Comparison of ENCODE assay signal across 8 cellular contexts in genomic region chr11:128956401-128957203, GRCh38. TPM values are rescaled to one million over a fixed set of nuclear protein-coding genes. Genes with fewer than 3 reads are reported as not detected.
A peak's percentile ranks its signal among the peaks of the same experiment; 100 is the strongest.
DNase-seq lines count a peak whose midpoint lies in the region; ATAC-seq and TF ChIP-seq lines count a peak whose summit lies in the region.

No MANE protein-coding gene starts in this region.

- H3K9me3 Mint-ChIP-seq in naive B cell, result no peaks in the 10 kb centered on the region

- H3K9me3 ChIP-seq in HAP-1, result no peaks in the 10 kb centered on the region

- H3K27ac Mint-ChIP-seq in naive B cell, result no peak overlapping the region

- H3K4me3 Mint-ChIP-seq in naive B cell, result no peak overlapping the region

- peaks cover 37 to 47% (median 38%) of the 10 kb centered on the region in 3 donors for H3K27me3 Mint-ChIP-seq in naive B cell

- no peak overlapping the region for H3K4me3 ChIP-seq in HAP-1

- ATAC-seq in SK-N-SH treated with all-trans-retinoic acid at 6 μM for 48 hours (peak; percentile 96), naive B cell (ENCODE audit: low read depth in 2 of 2) (peak; percentile 56 to 72)

- DNase-seq in activated CD4-positive, alpha-beta T cell treated with anti-CD3 and anti-CD28 coated beads for 48 hours, result peak; percentile 9
- DNase-seq in activated CD4-positive, alpha-beta T cell treated with anti-CD3 and anti-CD28 coated beads, Interleukin-2, amount 50 U/mL, for 4 hours, result no peak
- peak; percentile 68 to 71 for DNase-seq in HAP-1 (ENCODE audit: low spot score in 2 of 2)
- DNase-seq in NCI-H1105 treated with DMSO at 0.1 percent for 48 hours (lab: John Stamatoyannopoulos, UW), result peak; percentile 90
- peak; percentile 59 for DNase-seq in fibroblast of gingiva (ENCODE audit: low read depth)
- peak; percentile 51 for DNase-seq in naive B cell
- no peak for DNase-seq in ecto neural progenitor cell (ENCODE audit: low spot score)

- H3K36me3 ChIP-seq in HAP-1 (replicated peaks), result no peaks in the 10 kb centered on the region

- peaks cover 9% of the 10 kb centered on the region for H3K27me3 ChIP-seq in HAP-1 (ENCODE audit: low read depth)

- H3K4me1 ChIP-seq in HAP-1, result no peaks in the 10 kb centered on the region

- H3K4me1 Mint-ChIP-seq in naive B cell, result peaks cover 0 to 4% (median 0%) of the 10 kb centered on the region in 3 donors

- in situ Hi-C loops in HAP-1 (cut with MboI; ENCODE audit: low sequenced_read_pairs), result loop anchor here (5.0 to 25.0 kb wide), 2 partner anchors 69 to 794 kb away; no protein-coding TSS in a partner anchor

- H3K36me3 Mint-ChIP-seq in naive B cell, result no peaks in the 10 kb centered on the region

TF ChIP-seq in SK-N-SH treated with all-trans-retinoic acid at 6 μM for 48 hours, 23 proteins besides CTCF, POLR2A, EP300 and RAD21:
- TF ChIP-seq PATZ1 (CRISPR knock-in tag; IDR thresholded peaks at IDR 0.05; ENCODE audit: borderline replicate concordance), result no peak
- TF ChIP-seq BACH2 (CRISPR knock-in tag; IDR thresholded peaks at IDR 0.05; ENCODE audit: borderline replicate concordance), result no peak
- no peak for TF ChIP-seq CSRNP3 (CRISPR knock-in tag; IDR thresholded peaks at IDR 0.05)
- TF ChIP-seq SNAI2 (CRISPR knock-in tag; IDR thresholded peaks at IDR 0.05), result no peak
- TF ChIP-seq PPARA (CRISPR knock-in tag; IDR thresholded peaks at IDR 0.05; ENCODE audit: borderline replicate concordance), result no peak
- no peak for TF ChIP-seq ZNF70 (CRISPR knock-in tag; IDR thresholded peaks at IDR 0.05)
- TF ChIP-seq ZFP30 (CRISPR knock-in tag; IDR thresholded peaks at IDR 0.05), result no peak
- TF ChIP-seq OSR1 (CRISPR knock-in tag; IDR thresholded peaks at IDR 0.05), result no peak
- TF ChIP-seq ARNTL (CRISPR knock-in tag; IDR thresholded peaks at IDR 0.05; ENCODE audit: borderline replicate concordance, low read depth), result no peak
- TF ChIP-seq TCF4 (CRISPR knock-in tag; IDR thresholded peaks at IDR 0.05; ENCODE audit: borderline replicate concordance), result no peak
- TF ChIP-seq ZNF8 (CRISPR knock-in tag; IDR thresholded peaks at IDR 0.05), result no peak

RNA-seq across cellular contexts. Expression of gene TP53AIP1, which starts 13.9 kb away (rescaled TPM):
- not detected for polyA plus RNA-seq in naive B cell (ENCODE audit: low read depth in 6 of 6)

Comparison
In these comparisons a context has a peak if more than half of its experiments do, and no peak if none do; other contexts are left out.
1. DNase-seq: peak in activated CD4-positive, alpha-beta T cell treated with anti-CD3 and anti-CD28 coated beads for 48 hours (single experiment), HAP-1 (2 of 2), NCI-H1105 treated with DMSO at 0.1 percent for 48 hours (single experiment), fibroblast of gingiva (single experiment) and naive B cell (single experiment); none in activated CD4-positive, alpha-beta T cell treated with anti-CD3 and anti-CD28 coated beads, Interleukin-2, amount 50 U/mL, for 4 hours (0 of 2) and ecto neural progenitor cell (single experiment).